ENCODE assay signal across 13 cellular contexts in the genomic region with DNA sequence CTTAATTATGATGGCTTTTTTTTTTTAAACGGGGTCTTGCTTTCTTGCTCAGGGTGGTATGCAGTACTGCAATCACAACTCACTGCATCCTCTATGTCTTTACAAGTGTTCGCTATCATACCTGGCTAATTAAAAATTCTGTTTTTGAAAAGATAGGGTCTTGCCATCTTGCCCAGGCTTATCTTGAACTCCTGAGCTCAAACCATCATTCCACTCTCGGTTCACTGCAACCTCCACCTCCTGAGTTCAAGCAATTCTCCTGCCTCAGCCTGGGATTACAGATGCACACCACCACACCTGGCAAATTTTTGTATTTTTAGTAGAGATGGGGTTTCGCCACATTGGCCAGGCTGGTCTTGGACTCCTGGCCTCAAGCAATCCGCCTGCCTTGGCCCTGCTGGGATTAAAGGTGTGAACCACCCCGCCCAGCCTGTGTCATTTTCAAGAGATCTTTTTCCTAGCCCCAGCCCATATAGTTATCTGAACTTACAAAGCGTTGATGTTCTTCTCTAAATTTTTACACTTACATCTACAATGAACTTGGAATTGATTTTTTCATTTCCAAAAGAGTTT. TPM values are rescaled to one million over a fixed set of nuclear protein-coding genes. Genes with fewer than 3 reads are reported as not detected.
DNase-seq lines count a peak whose midpoint lies in the region; ATAC-seq and TF ChIP-seq lines count a peak whose summit lies in the region.
"Had no signal": no experiment of that assay in that cellular context is flagged by ENCODE, and none has a peak within 500 bp of the region (broad histone marks: within the 10 kb centered on the region; RNA-seq: fewer than 3 reads in every experiment).

No MANE protein-coding gene starts in this region.

- intact Hi-C loops in mucosa of descending colon (cut with DNase I, micrococcal nuclease), result no loop called here

- peak overlapping the region; percentile 100 for H3K27ac ChIP-seq in CD4-positive, CD25-positive, alpha-beta regulatory T cell (ENCODE audit: insufficient read depth, low read length, poor library complexity, severe bottlenecking)

- peak overlapping the region; percentile 39 to 91 (median 80) for H3K27ac Mint-ChIP-seq in CD4-positive, CD25-positive, alpha-beta regulatory T cell
- peak overlapping the region; percentile 73 to 87 for H3K27ac Mint-ChIP-seq in activated naive CD4-positive, alpha-beta T cell treated with anti-CD3 and anti-CD28 coated beads, Interleukin-2, amount 50 U/mL, for 72 hours

- H3K4me3 ChIP-seq in CD4-positive, CD25-positive, alpha-beta regulatory T cell (ENCODE audit: low read depth, low read length), result peak overlapping the region; percentile 76
- peak overlapping the region; percentile 21; the same call in 1 of the 2 replicates for H3K4me3 ChIP-seq in HFF-Myc (replicated peaks; ENCODE audit: low read depth, low read length)
- H3K4me3 ChIP-seq in mucosa of descending colon, result no peak overlapping the region
- H3K4me3 ChIP-seq: heart right ventricle, skin epidermis had no signal

- DNase-seq in CD4-positive, CD25-positive, alpha-beta regulatory T cell, result no peak
- DNase-seq in HFF-Myc (ENCODE audit: extremely low read depth, low read depth), result no peak
- DNase-seq in activated naive CD4-positive, alpha-beta T cell treated with anti-CD3 and anti-CD28 coated beads, Interleukin-2, amount 50 U/mL, for 72 hours (ENCODE audit: low spot score in 2 of 2), result no peak
- peak in 2 of 3 donors; percentile 51 to 54 for DNase-seq in mucosa of descending colon
- no peak for DNase-seq in putamen (ENCODE audit: low spot score)
- no peak for DNase-seq in globus pallidus (ENCODE audit: low spot score)
- DNase-seq in SK-N-DZ (ENCODE audit: low spot score), result no peak
- DNase-seq: dermis blood vessel endothelial cell, heart right ventricle, NCI-H446 treated with DMSO at 0.1 percent for 48 hours had no signal

- peaks cover 16% of the 10 kb centered on the region for H3K36me3 ChIP-seq in CD4-positive, CD25-positive, alpha-beta regulatory T cell (ENCODE audit: control insufficient read depth, insufficient read depth, low read length)
- H3K36me3 ChIP-seq in mucosa of descending colon (ENCODE audit: low read depth), result no peaks in the 10 kb centered on the region

- no peaks in the 10 kb centered on the region for H3K27me3 ChIP-seq in CD4-positive, CD25-positive, alpha-beta regulatory T cell (ENCODE audit: control insufficient read depth, insufficient read depth, low read length)
- H3K27me3 ChIP-seq: heart right ventricle had no signal

- H3K27me3 Mint-ChIP-seq in CD4-positive, CD25-positive, alpha-beta regulatory T cell, result no peaks in the 10 kb centered on the region

- H3K9me3 Mint-ChIP-seq in CD4-positive, CD25-positive, alpha-beta regulatory T cell, result no peaks in the 10 kb centered on the region
- H3K9me3 Mint-ChIP-seq in activated naive CD4-positive, alpha-beta T cell treated with anti-CD3 and anti-CD28 coated beads, Interleukin-2, amount 50 U/mL, for 72 hours, result no peaks in the 10 kb centered on the region

- peak overlapping the region; percentile 94 to 100 (median 98) for H3K4me3 Mint-ChIP-seq in CD4-positive, CD25-positive, alpha-beta regulatory T cell

- no peak for TF ChIP-seq CTCF in HFF-Myc (IDR thresholded peaks at IDR 0.05; ENCODE audit: low read depth, low read length, missing control alignments)
- no peak for TF ChIP-seq CTCF in mucosa of descending colon (IDR thresholded peaks at IDR 0.05)

- peaks cover 39 to 80% (median 52%) of the 10 kb centered on the region in 4 donors for H3K4me1 Mint-ChIP-seq in CD4-positive, CD25-positive, alpha-beta regulatory T cell

- no peak for ATAC-seq in CD4-positive, CD25-positive, alpha-beta regulatory T cell (ENCODE audit: low read depth in 2 of 2)
- no peak for ATAC-seq in activated naive CD4-positive, alpha-beta T cell treated with anti-CD3 and anti-CD28 coated beads, Interleukin-2, amount 50 U/mL, for 72 hours
- ATAC-seq in mucosa of descending colon (no peak), HG02981 (IDR thresholded peaks at IDR 0.05; ENCODE audit: unreplicated experiment) (no peak)
- ATAC-seq: heart right ventricle had no signal

- H3K4me1 ChIP-seq in CD4-positive, CD25-positive, alpha-beta regulatory T cell (ENCODE audit: control insufficient read depth, insufficient read depth, low read length, poor library complexity, severe bottlenecking), result peaks cover 82% of the 10 kb centered on the region
- peaks cover 68% of the 10 kb centered on the region for H3K4me1 ChIP-seq in mucosa of descending colon (ENCODE audit: low read depth)

- peaks cover 16% of the 10 kb centered on the region for H3K36me3 Mint-ChIP-seq in CD4-positive, CD25-positive, alpha-beta regulatory T cell
- H3K36me3 Mint-ChIP-seq in activated naive CD4-positive, alpha-beta T cell treated with anti-CD3 and anti-CD28 coated beads, Interleukin-2, amount 50 U/mL, for 72 hours, result peaks cover 40 to 41% of the 10 kb centered on the region in 2 donors

- no peaks in the 10 kb centered on the region for H3K9me3 ChIP-seq in CD4-positive, CD25-positive, alpha-beta regulatory T cell (ENCODE audit: control insufficient read depth in 2 of 2, low read length in 2 of 2)
- no peaks in the 10 kb centered on the region for H3K9me3 ChIP-seq in mucosa of descending colon
- H3K9me3 ChIP-seq: heart right ventricle had no signal

RNA-seq across cellular contexts. Expression of a gene that starts 6.0 kb away (rescaled TPM):
- total RNA-seq in CD4-positive, CD25-positive, alpha-beta regulatory T cell, result 143 TPM
- 100 to 1,000 TPM; 293 to 350 (median 323) TPM for polyA plus RNA-seq in CD4-positive, CD25-positive, alpha-beta regulatory T cell
- 100 to 1,000 TPM; 410 to 434 TPM for total RNA-seq in activated naive CD4-positive, alpha-beta T cell treated with anti-CD3 and anti-CD28 coated beads, Interleukin-2, amount 50 U/mL, for 72 hours
- 100 to 1,000 TPM; 212 to 229 (median 227) TPM for total RNA-seq in mucosa of descending colon
- polyA plus RNA-seq in SK-N-DZ (2014; cell fraction: cytosol; rRNA removed), result 164 and 165 TPM in 2 replicates
- polyA plus RNA-seq in SK-N-DZ (2014; cell fraction: nucleus; rRNA removed), result 49.1 and 84.0 TPM in 2 replicates

RNA-seq across cellular contexts. Expression of a gene that starts 31.5 kb away (rescaled TPM):
- total RNA-seq in CD4-positive, CD25-positive, alpha-beta regulatory T cell, result not detected
- polyA plus RNA-seq in CD4-positive, CD25-positive, alpha-beta regulatory T cell, result not detected
- total RNA-seq in activated naive CD4-positive, alpha-beta T cell treated with anti-CD3 and anti-CD28 coated beads, Interleukin-2, amount 50 U/mL, for 72 hours, result not detected
- not detected for total RNA-seq in mucosa of descending colon
- not detected in 2 replicates for polyA plus RNA-seq in SK-N-DZ (2014; cell fraction: cytosol; rRNA removed)
- polyA plus RNA-seq in SK-N-DZ (2014; cell fraction: nucleus; rRNA removed), result not detected in 2 replicates
- total RNA-seq: dermis blood vessel endothelial cell, mononuclear cell had no signal
- polyA plus RNA-seq: heart right ventricle had no signal

RNA-seq across cellular contexts. Expression of a gene that starts 33.9 kb away (rescaled TPM):
- 6.2 TPM for total RNA-seq in CD4-positive, CD25-positive, alpha-beta regulatory T cell
- polyA plus RNA-seq in CD4-positive, CD25-positive, alpha-beta regulatory T cell, result 1 to 10 TPM; 2.5 to 6.5 (median 4.2) TPM
- 1 to 10 TPM; 2.7 to 4.1 TPM for total RNA-seq in activated naive CD4-positive, alpha-beta T cell treated with anti-CD3 and anti-CD28 coated beads, Interleukin-2, amount 50 U/mL, for 72 hours
- 1 to 10 TPM; 4.2 to 7.6 (median 7.5) TPM for total RNA-seq in mucosa of descending colon
- 2.9 and 4.2 TPM in 2 replicates for polyA plus RNA-seq in SK-N-DZ (2014; cell fraction: cytosol; rRNA removed)
- polyA plus RNA-seq in SK-N-DZ (2014; cell fraction: nucleus; rRNA removed), result 2.2 and 2.6 TPM in 2 replicates

Comparison
In these comparisons a context has a peak if more than half of its experiments do, and no peak if none do; other contexts are left out.
1. DNase-seq: peak in mucosa of descending colon (2 of 3); none in CD4-positive, CD25-positive, alpha-beta regulatory T cell (0 of 3), HFF-Myc (single experiment), activated naive CD4-positive, alpha-beta T cell treated with anti-CD3 and anti-CD28 coated beads, Interleukin-2, amount 50 U/mL, for 72 hours (0 of 2), putamen (single experiment), globus pallidus (single experiment) and SK-N-DZ (single experiment).